1 cellular context compared by ENCODE assay signal in the genomic region with DNA sequence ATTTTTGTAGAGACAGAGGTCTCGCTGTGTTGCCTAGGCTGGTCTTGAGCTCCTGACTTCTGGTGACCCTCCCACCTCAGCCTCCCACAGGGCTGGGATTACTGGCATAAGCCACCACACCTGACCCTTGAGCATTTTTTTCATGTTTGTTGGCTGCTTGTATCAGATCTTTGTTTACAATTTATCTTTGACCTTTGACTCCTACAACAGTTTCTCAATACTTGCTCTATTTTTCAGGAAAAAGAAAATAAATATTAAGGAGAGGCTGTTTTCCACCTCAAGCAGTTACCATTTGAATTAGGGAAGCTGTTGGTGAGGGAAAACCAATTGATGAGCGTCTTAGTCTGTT.
TF ChIP-seq lines count a peak whose summit lies in the region.

No MANE protein-coding gene starts in this region.

TF ChIP-seq in HepG2, 621 proteins besides CTCF, POLR2A, EP300 and RAD21 (continued from another document and continues in another):
- TF ChIP-seq ZBTB26 (CRISPR knock-in tag; IDR thresholded peaks at IDR 0.05; ENCODE audit: borderline replicate concordance) (no peak), IRF9 (CRISPR knock-in tag; IDR thresholded peaks at IDR 0.05; ENCODE audit: borderline replicate concordance) (no peak), MEIS1 (CRISPR knock-in tag; IDR thresholded peaks at IDR 0.05; ENCODE audit: borderline replicate concordance) (no peak), ZNF782 (CRISPR knock-in tag; IDR thresholded peaks at IDR 0.05; ENCODE audit: borderline replicate concordance) (no peak), KMT2A (CRISPR knock-in tag; IDR thresholded peaks at IDR 0.05) (no peak), ZNF12 (CRISPR knock-in tag; IDR thresholded peaks at IDR 0.05) (no peak), KDM1A (CRISPR knock-in tag; IDR thresholded peaks at IDR 0.05) (peak; percentile 25; the same call in 1 of the 2 replicates), MAX (IDR thresholded peaks at IDR 0.05) (peak; percentile 28; the same call in 1 of the 2 replicates), ZNF263 (CRISPR knock-in tag; IDR thresholded peaks at IDR 0.05) (no peak), FOXK1 (CRISPR knock-in tag; IDR thresholded peaks at IDR 0.05; ENCODE audit: borderline replicate concordance, low read depth) (peak; percentile 75; the same call in 1 of the 2 replicates), SP140L (CRISPR knock-in tag; IDR thresholded peaks at IDR 0.05; ENCODE audit: borderline replicate concordance) (no peak), ZNF777 (CRISPR knock-in tag; IDR thresholded peaks at IDR 0.05) (no peak), PCBP1 (IDR thresholded peaks at IDR 0.05; ENCODE audit: borderline replicate concordance, low read depth, low read length) (no peak), WIZ (CRISPR knock-in tag; IDR thresholded peaks at IDR 0.05) (no peak), NFE2 (CRISPR knock-in tag; IDR thresholded peaks at IDR 0.05) (no peak), ZNF274 (CRISPR knock-in tag; IDR thresholded peaks at IDR 0.05) (no peak), ZNF589 (CRISPR knock-in tag; conservative IDR thresholded peaks at IDR 0.05) (no peak), KLF12 (CRISPR knock-in tag; IDR thresholded peaks at IDR 0.05; ENCODE audit: borderline replicate concordance) (no peak), RXRB (CRISPR knock-in tag; IDR thresholded peaks at IDR 0.05; ENCODE audit: borderline replicate concordance) (peak; percentile 77), ZNF280B (CRISPR knock-in tag; IDR thresholded peaks at IDR 0.05; ENCODE audit: borderline replicate concordance) (no peak), GABPA (IDR thresholded peaks at IDR 0.05; ENCODE audit: low read depth, low read length) (no peak), GABPA (CRISPR knock-in tag; IDR thresholded peaks at IDR 0.05; ENCODE audit: low read depth) (no peak), ZMYM2 (CRISPR knock-in tag; IDR thresholded peaks at IDR 0.05) (no peak), ZNF749 (CRISPR knock-in tag; IDR thresholded peaks at IDR 0.05; ENCODE audit: borderline replicate concordance) (no peak), CCAR2 (optimal IDR thresholded peaks at IDR 0.05; ENCODE audit: low read depth, low read length) (no peak), IKZF1 (IDR thresholded peaks at IDR 0.05) (no peak), ZXDC (CRISPR knock-in tag; IDR thresholded peaks at IDR 0.05) (no peak), NR3C1 (CRISPR knock-in tag; IDR thresholded peaks at IDR 0.05) (no peak), ZNF574 (CRISPR knock-in tag; IDR thresholded peaks at IDR 0.05) (peak; percentile 22; the same call in 1 of the 2 replicates), THYN1 (CRISPR knock-in tag; IDR thresholded peaks at IDR 0.05; ENCODE audit: borderline replicate concordance, low read depth) (no peak), IKZF4 (CRISPR knock-in tag; IDR thresholded peaks at IDR 0.05; ENCODE audit: borderline replicate concordance, low read depth, not compliant biosample characterization) (no peak), ZNF264 (CRISPR knock-in tag; IDR thresholded peaks at IDR 0.05) (no peak), NFYB (CRISPR knock-in tag; IDR thresholded peaks at IDR 0.05) (no peak), GZF1 (CRISPR knock-in tag; IDR thresholded peaks at IDR 0.05) (no peak), TMF1 (CRISPR knock-in tag; IDR thresholded peaks at IDR 0.05; ENCODE audit: low read depth) (no peak), NR2F1 (CRISPR knock-in tag; IDR thresholded peaks at IDR 0.05) (peak; percentile 86 to 96), CHD4 (IDR thresholded peaks at IDR 0.05; ENCODE audit: borderline replicate concordance, low read length) (no peak), ERF (CRISPR knock-in tag; IDR thresholded peaks at IDR 0.05) (peak; percentile 62; the same call in 1 of the 2 replicates), PRDM15 (CRISPR knock-in tag; IDR thresholded peaks at IDR 0.05) (no peak), ZNF34 (CRISPR knock-in tag; IDR thresholded peaks at IDR 0.05; ENCODE audit: borderline replicate concordance) (no peak)
- TF ChIP-seq, protein P1, sequence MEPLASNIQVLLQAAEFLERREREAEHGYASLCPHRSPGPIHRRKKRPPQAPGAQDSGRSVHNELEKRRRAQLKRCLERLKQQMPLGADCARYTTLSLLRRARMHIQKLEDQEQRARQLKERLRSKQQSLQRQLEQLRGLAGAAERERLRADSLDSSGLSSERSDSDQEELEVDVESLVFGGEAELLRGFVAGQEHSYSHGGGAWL (CRISPR knock-in tag; IDR thresholded peaks at IDR 0.05), result no peak
- TF ChIP-seq, protein P2, sequence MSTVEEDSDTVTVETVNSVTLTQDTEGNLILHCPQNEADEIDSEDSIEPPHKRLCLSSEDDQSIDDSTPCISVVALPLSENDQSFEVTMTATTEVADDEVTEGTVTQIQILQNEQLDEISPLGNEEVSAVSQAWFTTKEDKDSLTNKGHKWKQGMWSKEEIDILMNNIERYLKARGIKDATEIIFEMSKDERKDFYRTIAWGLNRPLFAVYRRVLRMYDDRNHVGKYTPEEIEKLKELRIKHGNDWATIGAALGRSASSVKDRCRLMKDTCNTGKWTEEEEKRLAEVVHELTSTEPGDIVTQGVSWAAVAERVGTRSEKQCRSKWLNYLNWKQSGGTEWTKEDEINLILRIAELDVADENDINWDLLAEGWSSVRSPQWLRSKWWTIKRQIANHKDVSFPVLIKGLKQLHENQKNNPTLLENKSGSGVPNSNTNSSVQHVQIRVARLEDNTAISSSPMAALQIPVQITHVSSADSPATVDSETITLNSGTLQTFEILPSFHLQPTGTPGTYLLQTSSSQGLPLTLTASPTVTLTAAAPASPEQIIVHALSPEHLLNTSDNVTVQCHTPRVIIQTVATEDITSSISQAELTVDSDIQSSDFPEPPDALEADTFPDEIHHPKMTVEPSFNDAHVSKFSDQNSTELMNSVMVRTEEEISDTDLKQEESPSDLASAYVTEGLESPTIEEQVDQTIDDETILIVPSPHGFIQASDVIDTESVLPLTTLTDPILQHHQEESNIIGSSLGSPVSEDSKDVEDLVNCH (CRISPR knock-in tag; IDR thresholded peaks at IDR 0.05), result no peak
- TF ChIP-seq, protein P3, sequence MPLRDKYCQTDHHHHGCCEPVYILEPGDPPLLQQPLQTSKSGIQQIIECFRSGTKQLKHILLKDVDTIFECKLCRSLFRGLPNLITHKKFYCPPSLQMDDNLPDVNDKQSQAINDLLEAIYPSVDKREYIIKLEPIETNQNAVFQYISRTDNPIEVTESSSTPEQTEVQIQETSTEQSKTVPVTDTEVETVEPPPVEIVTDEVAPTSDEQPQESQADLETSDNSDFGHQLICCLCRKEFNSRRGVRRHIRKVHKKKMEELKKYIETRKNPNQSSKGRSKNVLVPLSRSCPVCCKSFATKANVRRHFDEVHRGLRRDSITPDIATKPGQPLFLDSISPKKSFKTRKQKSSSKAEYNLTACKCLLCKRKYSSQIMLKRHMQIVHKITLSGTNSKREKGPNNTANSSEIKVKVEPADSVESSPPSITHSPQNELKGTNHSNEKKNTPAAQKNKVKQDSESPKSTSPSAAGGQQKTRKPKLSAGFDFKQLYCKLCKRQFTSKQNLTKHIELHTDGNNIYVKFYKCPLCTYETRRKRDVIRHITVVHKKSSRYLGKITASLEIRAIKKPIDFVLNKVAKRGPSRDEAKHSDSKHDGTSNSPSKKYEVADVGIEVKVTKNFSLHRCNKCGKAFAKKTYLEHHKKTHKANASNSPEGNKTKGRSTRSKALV (CRISPR knock-in tag; IDR thresholded peaks at IDR 0.05), result no peak
- TF ChIP-seq, protein P4, sequence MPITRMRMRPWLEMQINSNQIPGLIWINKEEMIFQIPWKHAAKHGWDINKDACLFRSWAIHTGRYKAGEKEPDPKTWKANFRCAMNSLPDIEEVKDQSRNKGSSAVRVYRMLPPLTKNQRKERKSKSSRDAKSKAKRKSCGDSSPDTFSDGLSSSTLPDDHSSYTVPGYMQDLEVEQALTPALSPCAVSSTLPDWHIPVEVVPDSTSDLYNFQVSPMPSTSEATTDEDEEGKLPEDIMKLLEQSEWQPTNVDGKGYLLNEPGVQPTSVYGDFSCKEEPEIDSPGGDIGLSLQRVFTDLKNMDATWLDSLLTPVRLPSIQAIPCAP (CRISPR knock-in tag; IDR thresholded peaks at IDR 0.05; ENCODE audit: low read depth), result no peak
